13 cellular contexts compared by ENCODE assay signal in genomic region chr3:193509103-193509965, GRCh38.
"Had no signal": no experiment of that assay in that cellular context is flagged by ENCODE, and none has a peak within 500 bp of the region (broad histone marks: within the 10 kb centered on the region; RNA-seq: fewer than 3 reads in every experiment).

No MANE protein-coding gene starts in this region.

- DNase-seq: activated CD4-positive, alpha-beta T cell treated with anti-CD3 and anti-CD28 coated beads for 1 hour; activated CD8-positive, alpha-beta memory T cell treated with anti-CD3 and anti-CD28 coated beads, Interleukin-2, amount 50 U/mL, for 4 hours; activated CD8-positive, alpha-beta T cell treated with anti-CD3 and anti-CD28 coated beads for 36 hours; activated naive CD4-positive, alpha-beta T cell treated with anti-CD3 and anti-CD28 coated beads for 36 hours; esophagus squamous epithelium; foreskin fibroblast; glutamatergic neuron; immature natural killer cell; left colon; T1000; tibial artery had no signal

- H3K4me3 Mint-ChIP-seq: activated CD8-positive, alpha-beta T cell treated with anti-CD3 and anti-CD28 coated beads for 36 hours; activated naive CD4-positive, alpha-beta T cell treated with anti-CD3 and anti-CD28 coated beads for 36 hours; central memory CD8-positive, alpha-beta T cell; immature natural killer cell; nephron had no signal

- H3K4me1 ChIP-seq: esophagus squamous epithelium, tibial artery had no signal

- H3K27me3 ChIP-seq: esophagus squamous epithelium, tibial artery had no signal

- H3K27ac Mint-ChIP-seq: activated CD8-positive, alpha-beta T cell treated with anti-CD3 and anti-CD28 coated beads for 36 hours; activated naive CD4-positive, alpha-beta T cell treated with anti-CD3 and anti-CD28 coated beads for 36 hours; immature natural killer cell; nephron had no signal

- ATAC-seq: activated CD8-positive, alpha-beta T cell treated with anti-CD3 and anti-CD28 coated beads for 36 hours; left colon had no signal

- H3K4me1 Mint-ChIP-seq: central memory CD8-positive, alpha-beta T cell; immature natural killer cell; nephron had no signal

- H3K4me3 ChIP-seq: esophagus squamous epithelium, tibial artery had no signal

- H3K27me3 Mint-ChIP-seq: activated CD8-positive, alpha-beta T cell treated with anti-CD3 and anti-CD28 coated beads for 36 hours; central memory CD8-positive, alpha-beta T cell had no signal

- H3K27ac ChIP-seq: tibial artery had no signal

- H3K9me3 ChIP-seq: esophagus squamous epithelium, tibial artery had no signal

- H3K36me3 ChIP-seq: tibial artery had no signal
